Comparison of ENCODE assay signal across 34 cellular contexts in genomic region chrX:147485207-147485606, GRCh38.
"Had no signal": no experiment of that assay in that cellular context is flagged by ENCODE, and none has a peak within 500 bp of the region (broad histone marks: within the 10 kb centered on the region; RNA-seq: fewer than 3 reads in every experiment).

No MANE protein-coding gene starts in this region.

- DNase-seq: Karpas-422, Kasumi-1, MG63, MM.1S, MV-4-11, NCI-H1048, NCI-H1092, NCI-H1092 treated with DMSO at 0.1 percent for 48 hours, NCI-H1105, NCI-H1105 treated with DMSO at 0.1 percent for 48 hours, NCI-H1417, NCI-H1417 treated with DMSO at 0.1 percent for 48 hours, NCI-H1436, NCI-H1436 treated with DMSO at 0.1 percent for 48 hours, NCI-H146, NCI-H1694, NCI-H1694 treated with DMSO at 0.1 percent for 48 hours, NCI-H187, NCI-H187 treated with DMSO at 0.1 percent for 48 hours, NCI-H1930, NCI-H2029, NCI-H2029 treated with DMSO at 0.1 percent for 48 hours, NCI-H2081, NCI-H2081 treated with DMSO at 0.1 percent for 48 hours, NCI-H2107, NCI-H2171, NCI-H2171 treated with DMSO at 0.1 percent for 48 hours, NCI-H2227 treated with DMSO at 0.1 percent for 48 hours, NCI-H226, NCI-H345, NCI-H446, NCI-H446 treated with DMSO at 0.1 percent for 48 hours, NCI-H510A, NCI-H510A treated with DMSO at 0.1 percent for 48 hours had no signal

- H3K9me3 ChIP-seq: MG63 had no signal

- H3K4me3 ChIP-seq: MG63 had no signal

- H3K27me3 ChIP-seq: MG63 had no signal

- H3K36me3 ChIP-seq: MG63 had no signal
